ENCODE assay signal across 1 cellular context in the genomic region with DNA sequence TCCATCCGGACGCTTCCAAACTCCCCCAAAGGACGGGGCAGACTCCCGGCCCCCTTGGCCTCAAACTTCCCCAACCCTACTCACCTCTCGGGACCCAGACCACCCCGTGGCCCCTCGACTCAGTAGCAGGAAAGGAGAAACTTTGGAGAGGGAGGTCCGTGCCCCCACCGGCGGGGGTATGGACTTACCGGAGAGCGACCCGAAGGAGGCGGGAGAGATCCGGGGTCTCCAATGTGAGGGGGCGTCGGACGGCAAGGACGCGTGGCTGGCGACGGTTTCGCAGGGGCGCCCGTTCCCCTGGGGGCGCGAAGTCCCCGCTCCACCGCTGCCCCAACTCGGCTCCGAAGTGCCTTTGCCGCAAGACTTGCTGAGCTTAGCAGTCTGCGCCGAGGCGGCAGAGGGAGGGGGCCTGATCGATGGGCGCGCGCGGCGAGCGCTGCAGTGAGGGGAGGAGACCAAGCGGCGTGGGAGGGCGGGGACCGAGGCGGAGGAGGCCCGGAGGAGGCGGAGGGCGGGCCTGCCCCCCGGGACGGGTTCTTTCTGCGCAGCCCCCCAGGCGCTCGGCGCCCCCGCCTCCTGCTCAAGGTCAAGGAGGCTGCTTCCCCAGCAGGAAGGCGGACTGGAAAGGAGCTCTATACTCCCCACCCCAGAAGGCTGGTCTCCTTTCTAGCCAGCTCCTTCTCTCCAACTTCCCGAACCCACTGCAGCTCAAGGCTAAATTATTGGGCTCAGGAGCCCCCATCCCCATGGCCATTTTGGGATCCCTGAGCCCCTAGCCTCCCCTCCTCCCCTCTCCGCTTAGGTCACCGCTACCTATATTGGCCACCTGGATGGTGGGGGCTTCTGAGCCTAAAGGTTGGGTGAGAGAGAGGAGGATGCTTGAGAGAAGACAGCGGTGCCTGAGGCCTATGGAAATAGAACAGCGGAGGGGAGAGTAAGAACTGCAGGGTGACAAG.
TF ChIP-seq lines count a peak whose summit lies in the region.

A gene (minus strand): TSS at position 385 of the 956 bp plus-strand sequence. CDS start 104,682 bp downstream, outside the sequence.

TF ChIP-seq in HEK293, 187 proteins besides CTCF, POLR2A, EP300 and RAD21 (continued from another document and continues in another):
- TF ChIP-seq, protein P1, sequence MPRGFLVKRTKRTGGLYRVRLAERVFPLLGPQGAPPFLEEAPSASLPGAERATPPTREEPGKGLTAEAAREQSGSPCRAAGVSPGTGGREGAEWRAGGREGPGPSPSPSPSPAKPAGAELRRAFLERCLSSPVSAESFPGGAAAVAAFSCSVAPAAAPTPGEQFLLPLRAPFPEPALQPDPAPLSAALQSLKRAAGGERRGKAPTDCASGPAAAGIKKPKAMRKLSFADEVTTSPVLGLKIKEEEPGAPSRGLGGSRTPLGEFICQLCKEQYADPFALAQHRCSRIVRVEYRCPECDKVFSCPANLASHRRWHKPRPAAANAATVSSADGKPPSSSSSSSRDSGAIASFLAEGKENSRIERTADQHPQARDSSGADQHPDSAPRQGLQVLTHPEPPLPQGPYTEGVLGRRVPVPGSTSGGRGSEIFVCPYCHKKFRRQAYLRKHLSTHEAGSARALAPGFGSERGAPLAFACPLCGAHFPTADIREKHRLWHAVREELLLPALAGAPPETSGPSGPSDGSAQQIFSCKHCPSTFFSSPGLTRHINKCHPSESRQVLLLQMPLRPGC (tag by site-specific recombination; IDR thresholded peaks at IDR 0.05), result no peak
- 0 out of 2 replicates have a peak, but pooled peaks have one; percentile 18 for TF ChIP-seq ZNF76 (tag by site-specific recombination; IDR thresholded peaks at IDR 0.05; ENCODE audit: borderline replicate concordance, low read depth)
- peak; percentile 61; the same call in 1 of the 2 replicates for TF ChIP-seq KLF16 (tag by site-specific recombination; IDR thresholded peaks at IDR 0.05)
- no peak for TF ChIP-seq ZNF837 (tag by site-specific recombination; IDR thresholded peaks at IDR 0.05)
- TF ChIP-seq ZNF623 (tag by site-specific recombination; IDR thresholded peaks at IDR 0.05), result no peak
- TF ChIP-seq SCRT1 (tag by site-specific recombination; IDR thresholded peaks at IDR 0.05; ENCODE audit: borderline replicate concordance), result no peak
- TF ChIP-seq ZNF169 (tag by site-specific recombination; IDR thresholded peaks at IDR 0.05), result no peak
- TF ChIP-seq ZFP37 (tag by site-specific recombination; IDR thresholded peaks at IDR 0.05), result no peak
- no peak for TF ChIP-seq ZNF626 (tag by site-specific recombination; IDR thresholded peaks at IDR 0.05)
- no peak for TF ChIP-seq ZNF423 (tag by site-specific recombination; IDR thresholded peaks at IDR 0.05)
- no peak for TF ChIP-seq ZNF629 (tag by site-specific recombination; IDR thresholded peaks at IDR 0.05)
- TF ChIP-seq, protein P2, sequence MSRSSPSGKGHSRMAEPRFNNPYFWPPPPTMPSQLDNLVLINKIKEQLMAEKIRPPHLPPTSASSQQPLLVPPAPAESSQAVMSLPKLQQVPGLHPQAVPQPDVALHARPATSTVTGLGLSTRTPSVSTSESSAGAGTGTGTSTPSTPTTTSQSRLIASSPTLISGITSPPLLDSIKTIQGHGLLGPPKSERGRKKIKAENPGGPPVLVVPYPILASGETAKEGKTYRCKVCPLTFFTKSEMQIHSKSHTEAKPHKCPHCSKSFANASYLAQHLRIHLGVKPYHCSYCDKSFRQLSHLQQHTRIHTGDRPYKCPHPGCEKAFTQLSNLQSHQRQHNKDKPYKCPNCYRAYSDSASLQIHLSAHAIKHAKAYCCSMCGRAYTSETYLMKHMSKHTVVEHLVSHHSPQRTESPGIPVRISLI (tag by site-specific recombination; IDR thresholded peaks at IDR 0.05), result no peak
- no peak for TF ChIP-seq ZSCAN30 (tag by site-specific recombination; IDR thresholded peaks at IDR 0.05)
- no peak for TF ChIP-seq ZNF214 (tag by site-specific recombination; IDR thresholded peaks at IDR 0.05; ENCODE audit: borderline replicate concordance)
- TF ChIP-seq MZF1 (tag by site-specific recombination; IDR thresholded peaks at IDR 0.05; ENCODE audit: borderline replicate concordance), result no peak
- no peak for TF ChIP-seq ZNF529 (tag by site-specific recombination; IDR thresholded peaks at IDR 0.05; ENCODE audit: insufficient replicate concordance)
- no peak for TF ChIP-seq ZNF16 (tag by site-specific recombination; IDR thresholded peaks at IDR 0.05; ENCODE audit: low read depth)
- TF ChIP-seq SP2 (tag by site-specific recombination; IDR thresholded peaks at IDR 0.05), result peak; percentile 77
- TF ChIP-seq ZFHX2 (tag by site-specific recombination; conservative IDR thresholded peaks at IDR 0.05), result peak; percentile 98
- no peak for TF ChIP-seq ZNF24 (tag by site-specific recombination; IDR thresholded peaks at IDR 0.05)
- peak; percentile 25; the same call in 1 of the 2 replicates for TF ChIP-seq ZNF501 (tag by site-specific recombination; IDR thresholded peaks at IDR 0.05)
- TF ChIP-seq, protein P3, sequence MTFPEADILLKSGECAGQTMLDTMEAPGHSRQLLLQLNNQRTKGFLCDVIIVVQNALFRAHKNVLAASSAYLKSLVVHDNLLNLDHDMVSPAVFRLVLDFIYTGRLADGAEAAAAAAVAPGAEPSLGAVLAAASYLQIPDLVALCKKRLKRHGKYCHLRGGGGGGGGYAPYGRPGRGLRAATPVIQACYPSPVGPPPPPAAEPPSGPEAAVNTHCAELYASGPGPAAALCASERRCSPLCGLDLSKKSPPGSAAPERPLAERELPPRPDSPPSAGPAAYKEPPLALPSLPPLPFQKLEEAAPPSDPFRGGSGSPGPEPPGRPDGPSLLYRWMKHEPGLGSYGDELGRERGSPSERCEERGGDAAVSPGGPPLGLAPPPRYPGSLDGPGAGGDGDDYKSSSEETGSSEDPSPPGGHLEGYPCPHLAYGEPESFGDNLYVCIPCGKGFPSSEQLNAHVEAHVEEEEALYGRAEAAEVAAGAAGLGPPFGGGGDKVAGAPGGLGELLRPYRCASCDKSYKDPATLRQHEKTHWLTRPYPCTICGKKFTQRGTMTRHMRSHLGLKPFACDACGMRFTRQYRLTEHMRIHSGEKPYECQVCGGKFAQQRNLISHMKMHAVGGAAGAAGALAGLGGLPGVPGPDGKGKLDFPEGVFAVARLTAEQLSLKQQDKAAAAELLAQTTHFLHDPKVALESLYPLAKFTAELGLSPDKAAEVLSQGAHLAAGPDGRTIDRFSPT (tag by site-specific recombination; IDR thresholded peaks at IDR 0.05), result no peak
- TF ChIP-seq ZNF37A (tag by site-specific recombination; IDR thresholded peaks at IDR 0.05), result no peak
- peak; percentile 36; the same call in 1 of the 2 replicates for TF ChIP-seq WT1 (tag by site-specific recombination; IDR thresholded peaks at IDR 0.05)
- TF ChIP-seq ZEB2 (tag by site-specific recombination; IDR thresholded peaks at IDR 0.05), result peak; percentile 43; the same call in 1 of the 2 replicates
- TF ChIP-seq ZNF155 (tag by site-specific recombination; IDR thresholded peaks at IDR 0.05), result no peak
- TF ChIP-seq, protein P4, sequence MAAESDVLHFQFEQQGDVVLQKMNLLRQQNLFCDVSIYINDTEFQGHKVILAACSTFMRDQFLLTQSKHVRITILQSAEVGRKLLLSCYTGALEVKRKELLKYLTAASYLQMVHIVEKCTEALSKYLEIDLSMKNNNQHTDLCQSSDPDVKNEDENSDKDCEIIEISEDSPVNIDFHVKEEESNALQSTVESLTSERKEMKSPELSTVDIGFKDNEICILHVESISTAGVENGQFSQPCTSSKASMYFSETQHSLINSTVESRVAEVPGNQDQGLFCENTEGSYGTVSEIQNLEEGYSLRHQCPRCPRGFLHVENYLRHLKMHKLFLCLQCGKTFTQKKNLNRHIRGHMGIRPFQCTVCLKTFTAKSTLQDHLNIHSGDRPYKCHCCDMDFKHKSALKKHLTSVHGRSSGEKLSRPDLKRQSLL (tag by site-specific recombination; IDR thresholded peaks at IDR 0.05), result peak; percentile 47; the same call in 1 of the 2 replicates
- no peak for TF ChIP-seq BCL11A (tag by site-specific recombination; IDR thresholded peaks at IDR 0.05; ENCODE audit: low read depth)
- no peak for TF ChIP-seq BCL11B (tag by site-specific recombination; IDR thresholded peaks at IDR 0.05; ENCODE audit: low read depth)
- TF ChIP-seq ZNF660 (tag by site-specific recombination; IDR thresholded peaks at IDR 0.05), result 0 out of 2 replicates have a peak, but pooled peaks have one; percentile 29
- TF ChIP-seq, protein P5, sequence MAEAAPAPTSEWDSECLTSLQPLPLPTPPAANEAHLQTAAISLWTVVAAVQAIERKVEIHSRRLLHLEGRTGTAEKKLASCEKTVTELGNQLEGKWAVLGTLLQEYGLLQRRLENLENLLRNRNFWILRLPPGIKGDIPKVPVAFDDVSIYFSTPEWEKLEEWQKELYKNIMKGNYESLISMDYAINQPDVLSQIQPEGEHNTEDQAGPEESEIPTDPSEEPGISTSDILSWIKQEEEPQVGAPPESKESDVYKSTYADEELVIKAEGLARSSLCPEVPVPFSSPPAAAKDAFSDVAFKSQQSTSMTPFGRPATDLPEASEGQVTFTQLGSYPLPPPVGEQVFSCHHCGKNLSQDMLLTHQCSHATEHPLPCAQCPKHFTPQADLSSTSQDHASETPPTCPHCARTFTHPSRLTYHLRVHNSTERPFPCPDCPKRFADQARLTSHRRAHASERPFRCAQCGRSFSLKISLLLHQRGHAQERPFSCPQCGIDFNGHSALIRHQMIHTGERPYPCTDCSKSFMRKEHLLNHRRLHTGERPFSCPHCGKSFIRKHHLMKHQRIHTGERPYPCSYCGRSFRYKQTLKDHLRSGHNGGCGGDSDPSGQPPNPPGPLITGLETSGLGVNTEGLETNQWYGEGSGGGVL (tag by site-specific recombination; IDR thresholded peaks at IDR 0.05), result peak; percentile 73; the same call in 1 of the 2 replicates
- TF ChIP-seq, protein P6, sequence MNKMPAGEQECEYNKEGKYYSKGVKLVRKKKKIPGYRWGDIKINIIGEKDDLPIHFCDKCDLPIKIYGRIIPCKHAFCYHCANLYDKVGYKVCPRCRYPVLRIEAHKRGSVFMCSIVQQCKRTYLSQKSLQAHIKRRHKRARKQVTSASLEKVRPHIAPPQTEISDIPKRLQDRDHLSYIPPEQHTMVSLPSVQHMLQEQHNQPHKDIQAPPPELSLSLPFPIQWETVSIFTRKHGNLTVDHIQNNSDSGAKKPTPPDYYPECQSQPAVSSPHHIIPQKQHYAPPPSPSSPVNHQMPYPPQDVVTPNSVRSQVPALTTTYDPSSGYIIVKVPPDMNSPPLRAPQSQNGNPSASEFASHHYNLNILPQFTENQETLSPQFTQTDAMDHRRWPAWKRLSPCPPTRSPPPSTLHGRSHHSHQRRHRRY (tag by site-specific recombination; IDR thresholded peaks at IDR 0.05), result no peak
- TF ChIP-seq ZXDB (tag by site-specific recombination; IDR thresholded peaks at IDR 0.05), result peak; percentile 56; the same call in 1 of the 2 replicates
- TF ChIP-seq ZNF292 (tag by site-specific recombination; IDR thresholded peaks at IDR 0.05; ENCODE audit: borderline replicate concordance, low read depth), result no peak
- no peak; the same call in 1 of the 2 replicates for TF ChIP-seq ZBTB48 (tag by site-specific recombination; IDR thresholded peaks at IDR 0.05)
- TF ChIP-seq, protein P7, sequence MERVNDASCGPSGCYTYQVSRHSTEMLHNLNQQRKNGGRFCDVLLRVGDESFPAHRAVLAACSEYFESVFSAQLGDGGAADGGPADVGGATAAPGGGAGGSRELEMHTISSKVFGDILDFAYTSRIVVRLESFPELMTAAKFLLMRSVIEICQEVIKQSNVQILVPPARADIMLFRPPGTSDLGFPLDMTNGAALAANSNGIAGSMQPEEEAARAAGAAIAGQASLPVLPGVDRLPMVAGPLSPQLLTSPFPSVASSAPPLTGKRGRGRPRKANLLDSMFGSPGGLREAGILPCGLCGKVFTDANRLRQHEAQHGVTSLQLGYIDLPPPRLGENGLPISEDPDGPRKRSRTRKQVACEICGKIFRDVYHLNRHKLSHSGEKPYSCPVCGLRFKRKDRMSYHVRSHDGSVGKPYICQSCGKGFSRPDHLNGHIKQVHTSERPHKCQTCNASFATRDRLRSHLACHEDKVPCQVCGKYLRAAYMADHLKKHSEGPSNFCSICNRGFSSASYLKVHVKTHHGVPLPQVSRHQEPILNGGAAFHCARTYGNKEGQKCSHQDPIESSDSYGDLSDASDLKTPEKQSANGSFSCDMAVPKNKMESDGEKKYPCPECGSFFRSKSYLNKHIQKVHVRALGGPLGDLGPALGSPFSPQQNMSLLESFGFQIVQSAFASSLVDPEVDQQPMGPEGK (tag by site-specific recombination; IDR thresholded peaks at IDR 0.05), result peak; percentile 82
- TF ChIP-seq ZIC2 (tag by site-specific recombination; IDR thresholded peaks at IDR 0.05), result peak; percentile 87
- no peak for TF ChIP-seq ZNF610 (tag by site-specific recombination; IDR thresholded peaks at IDR 0.05; ENCODE audit: borderline replicate concordance)
- peak; percentile 66 for TF ChIP-seq KLF9 (tag by site-specific recombination; IDR thresholded peaks at IDR 0.05; ENCODE audit: low read depth)
- TF ChIP-seq, protein P8, sequence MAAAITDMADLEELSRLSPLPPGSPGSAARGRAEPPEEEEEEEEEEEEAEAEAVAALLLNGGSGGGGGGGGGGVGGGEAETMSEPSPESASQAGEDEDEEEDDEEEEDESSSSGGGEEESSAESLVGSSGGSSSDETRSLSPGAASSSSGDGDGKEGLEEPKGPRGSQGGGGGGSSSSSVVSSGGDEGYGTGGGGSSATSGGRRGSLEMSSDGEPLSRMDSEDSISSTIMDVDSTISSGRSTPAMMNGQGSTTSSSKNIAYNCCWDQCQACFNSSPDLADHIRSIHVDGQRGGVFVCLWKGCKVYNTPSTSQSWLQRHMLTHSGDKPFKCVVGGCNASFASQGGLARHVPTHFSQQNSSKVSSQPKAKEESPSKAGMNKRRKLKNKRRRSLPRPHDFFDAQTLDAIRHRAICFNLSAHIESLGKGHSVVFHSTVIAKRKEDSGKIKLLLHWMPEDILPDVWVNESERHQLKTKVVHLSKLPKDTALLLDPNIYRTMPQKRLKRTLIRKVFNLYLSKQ (tag by site-specific recombination; IDR thresholded peaks at IDR 0.05; ENCODE audit: borderline replicate concordance), result no peak
- TF ChIP-seq ZNF266 (tag by site-specific recombination; IDR thresholded peaks at IDR 0.05; ENCODE audit: low read depth), result no peak
- TF ChIP-seq ZNF146 (tag by site-specific recombination; IDR thresholded peaks at IDR 0.05), result 0 out of 2 replicates have a peak, but pooled peaks have one; percentile 7
- TF ChIP-seq ZNF335 (tag by site-specific recombination; conservative IDR thresholded peaks at IDR 0.05), result peak; percentile 82
